Comparison of ENCODE assay signal across 7 cellular contexts in genomic region chr18:12208296-12209153, GRCh38. TPM values are rescaled to one million over a fixed set of nuclear protein-coding genes. Genes with fewer than 3 reads are reported as not detected.
"Had no signal": no experiment of that assay in that cellular context is flagged by ENCODE, and none has a peak within 500 bp of the region (broad histone marks: within the 10 kb centered on the region; RNA-seq: fewer than 3 reads in every experiment).

No MANE protein-coding gene starts in this region.

RNA-seq across cellular contexts. Expression of gene CIDEA, which starts 45.6 kb away (rescaled TPM):
- total RNA-seq: activated CD8-positive, alpha-beta T cell treated with anti-CD3 and anti-CD28 coated beads for 36 hours; activated naive CD8-positive, alpha-beta T cell treated with anti-CD3 and anti-CD28 coated beads for 36 hours; activated T-cell treated with anti-CD3 and anti-CD28 coated beads, Interleukin-2, amount 50 U/mL, for 72 hours; activated T-helper 2 cell treated with anti-CD3 and anti-CD28 coated beads, Interferon-gamma antibody, Interleukin-2, Interleukin-4, amounts not matched to agents 10 μg/mL and 5 μg/mL and 100 μg/mL, durations not matched to agents 14 hours and 24 hours and 36 hours; NCI-H460; PC-9; T-helper 2 cell treated with Interferon-gamma antibody and Interleukin-4, amounts not matched to agents 100 ng/mL and 5 ng/mL, for 36 hours had no signal
